In genomic region chr20:31918471-31919105, GRCh38 we compare ENCODE assay signal across 34 cellular contexts. TPM values are rescaled to one million over a fixed set of nuclear protein-coding genes. Genes with fewer than 3 reads are reported as not detected.
DNase-seq lines count a peak whose midpoint lies in the region; ATAC-seq, FAIRE-seq and TF ChIP-seq lines count a peak whose summit lies in the region.
"Had no signal": no experiment of that assay in that cellular context is flagged by ENCODE, and none has a peak within 500 bp of the region (broad histone marks: within the 10 kb centered on the region; RNA-seq: fewer than 3 reads in every experiment).

No MANE protein-coding gene starts in this region.

- peaks cover 8 to 27% (median 21%) of the 10 kb centered on the region in 10 experiments for H3K4me1 ChIP-seq in BLaER1 treated with 17β-estradiol and CSF1 and Interleukin-3, amounts not matched to agents 10 nM and 100 nM
- H3K4me1 ChIP-seq in RWPE2 (ENCODE audit: insufficient read depth, poor library complexity, severe bottlenecking) (no peaks in the 10 kb centered on the region), endothelial cell of umbilical vein (ENCODE audit: control insufficient read depth, extremely low read depth, insufficient read depth, low read length) (no peaks in the 10 kb centered on the region), neural progenitor cell (peaks cover 9% of the 10 kb centered on the region)
- H3K4me1 ChIP-seq: BE2C, gastrocnemius medialis, HAP-1, Peyer's patch, stomach, uterus had no signal

- no peaks in the 10 kb centered on the region for H3K27me3 ChIP-seq in BLaER1 treated with 17β-estradiol and CSF1 and Interleukin-3, amounts not matched to agents 10 nM and 100 nM
- no peaks in the 10 kb centered on the region for H3K27me3 ChIP-seq in RWPE2 (ENCODE audit: insufficient read depth, poor library complexity, severe bottlenecking)
- peaks cover 0 to 6% of the 10 kb centered on the region in 2 experiments for H3K27me3 ChIP-seq in endothelial cell of umbilical vein (ENCODE audit: control insufficient read depth in 2 of 2, insufficient read depth in 2 of 2, low read length in 2 of 2)
- H3K27me3 ChIP-seq in neural progenitor cell, result no peaks in the 10 kb centered on the region
- H3K27me3 ChIP-seq in MG63, result no peaks in the 10 kb centered on the region
- H3K27me3 ChIP-seq: BE2C, ovary, Peyer's patch, uterus had no signal

- no peak overlapping the region for H3K9ac ChIP-seq in BLaER1 treated with 17β-estradiol and CSF1 and Interleukin-3, amounts not matched to agents 10 nM and 100 nM
- H3K9ac ChIP-seq in endothelial cell of umbilical vein (replicated peaks; ENCODE audit: extremely low read depth, insufficient read depth, low read length) (no peak overlapping the region), neural progenitor cell (no peak overlapping the region)

- H3K27ac ChIP-seq in BLaER1 treated with 17β-estradiol and CSF1 and Interleukin-3, amounts not matched to agents 10 nM and 100 nM, result no peak overlapping the region
- no peak overlapping the region for H3K27ac ChIP-seq in RWPE2 (ENCODE audit: poor library complexity, severe bottlenecking)
- no peak overlapping the region for H3K27ac ChIP-seq in endothelial cell of umbilical vein (ENCODE audit: insufficient read depth, low read depth, low read length)
- H3K27ac ChIP-seq in neural progenitor cell, result no peak overlapping the region
- H3K27ac ChIP-seq: gastrocnemius medialis, HL-60, ovary, Peyer's patch, spleen, stomach, uterus had no signal

- H3K4me1 Mint-ChIP-seq in neural progenitor cell, result peaks cover 34% of the 10 kb centered on the region
- H3K4me1 Mint-ChIP-seq: activated CD4-positive, alpha-beta T cell treated with anti-CD3 and anti-CD28 coated beads for 36 hours; activated naive CD4-positive, alpha-beta T cell treated with anti-CD3 and anti-CD28 coated beads, Interleukin-2, amount 50 U/mL, for 24 hours; CD8-positive, alpha-beta memory T cell had no signal

- H3K36me3 Mint-ChIP-seq in neural progenitor cell, result no peaks in the 10 kb centered on the region
- H3K36me3 Mint-ChIP-seq: activated naive CD4-positive, alpha-beta T cell treated with anti-CD3 and anti-CD28 coated beads, Interleukin-2, amount 50 U/mL, for 24 hours; CD8-positive, alpha-beta memory T cell; natural killer cell treated with Interleukin-12 subunit alpha and Interleukin-12 subunit beta and Interleukin-15 and Interleukin-18, amount 100 ng/mL, for 72 hours had no signal

- POLR2A ChIA-PET in endothelial cell of umbilical vein (lab: Charles Lee), result no interaction called here

- no peak overlapping the region for H3K4me3 ChIP-seq in BLaER1 treated with 17β-estradiol and CSF1 and Interleukin-3, amounts not matched to agents 10 nM and 100 nM
- H3K4me3 ChIP-seq in RWPE2 (ENCODE audit: severe bottlenecking) (no peak overlapping the region), endothelial cell of umbilical vein (replicated peaks in 1 of 3; ENCODE audit: insufficient read depth in 1 of 3, low read depth in 1 of 3, low read length in 3 of 3) (no peak overlapping the region), neural progenitor cell (no peak overlapping the region), MG63 (no peak overlapping the region)
- H3K4me3 ChIP-seq: esophagus squamous epithelium, gastrocnemius medialis, HAP-1, lung, ovary, Peyer's patch, spleen, stomach, uterus had no signal

- H3K79me2 ChIP-seq in endothelial cell of umbilical vein (ENCODE audit: control insufficient read depth, insufficient read depth, low read length), result no peaks in the 10 kb centered on the region
- H3K79me2 ChIP-seq in neural progenitor cell (ENCODE audit: low read depth), result no peaks in the 10 kb centered on the region

- no TSS peak for BruUV-seq in endothelial cell of umbilical vein (replicated peaks; lab: Mats Ljungman, UMichigan)

- peaks cover 3% of the 10 kb centered on the region for H3F3A ChIP-seq in neural progenitor cell (ENCODE audit: low read depth)

- no peak overlapping the region for H2AFZ ChIP-seq in endothelial cell of umbilical vein (ENCODE audit: low read depth, low read length)
- no peak overlapping the region for H2AFZ ChIP-seq in neural progenitor cell (replicated peaks)

- intact Hi-C loops in endothelial cell of umbilical vein (cut with micrococcal nuclease) (no loop called here), Right ventricle myocardium superior (cut with DNase I) (no loop called here)

- peak overlapping the region; percentile 61 for H3K27ac Mint-ChIP-seq in neural progenitor cell
- H3K27ac Mint-ChIP-seq: activated CD4-positive, alpha-beta T cell treated with anti-CD3 and anti-CD28 coated beads for 36 hours; activated CD8-positive, alpha-beta T cell treated with anti-CD3 and anti-CD28 coated beads, Interleukin-2, amount 10 ng/mL, durations not matched to agents 7 days and 5 days; activated naive CD4-positive, alpha-beta T cell treated with anti-CD3 and anti-CD28 coated beads, Interleukin-2, amount 50 U/mL, for 24 hours; CD8-positive, alpha-beta memory T cell; natural killer cell treated with Interleukin-12 subunit alpha and Interleukin-12 subunit beta and Interleukin-15 and Interleukin-18, amount 100 ng/mL, for 72 hours; T-helper 2 cell treated with Interferon-gamma antibody and Interleukin-4, amounts not matched to agents 5 μg/mL and 100 μg/mL, for 36 hours had no signal

- H4K20me1 ChIP-seq in BLaER1 treated with 17β-estradiol and CSF1 and Interleukin-3, amounts not matched to agents 10 nM and 100 nM, result no peaks in the 10 kb centered on the region
- H4K20me1 ChIP-seq in endothelial cell of umbilical vein (replicated peaks; ENCODE audit: control insufficient read depth, extremely low read depth, insufficient read depth, low read length) (no peaks in the 10 kb centered on the region), neural progenitor cell (ENCODE audit: low read depth) (no peaks in the 10 kb centered on the region)

- H3K9me3 ChIP-seq in BLaER1 treated with 17β-estradiol and CSF1 and Interleukin-3, amounts not matched to agents 10 nM and 100 nM (replicated peaks in 1 of 11), result no peaks in the 10 kb centered on the region
- H3K9me3 ChIP-seq in RWPE2 (ENCODE audit: severe bottlenecking) (no peaks in the 10 kb centered on the region), endothelial cell of umbilical vein (replicated peaks; ENCODE audit: control insufficient read depth, insufficient read depth, low read length) (no peaks in the 10 kb centered on the region), neural progenitor cell (ENCODE audit: low read depth) (no peaks in the 10 kb centered on the region), MG63 (no peaks in the 10 kb centered on the region)
- H3K9me3 ChIP-seq: BE2C, esophagus squamous epithelium, gastrocnemius medialis, HAP-1, ovary, Peyer's patch, spleen, stomach, uterus had no signal

- H3K27me3 Mint-ChIP-seq in neural progenitor cell (ENCODE audit: insufficient read depth, low read depth), result peaks cover 13% of the 10 kb centered on the region

- no peaks in the 10 kb centered on the region for H3K36me3 ChIP-seq in BLaER1 treated with 17β-estradiol and CSF1 and Interleukin-3, amounts not matched to agents 10 nM and 100 nM
- H3K36me3 ChIP-seq in RWPE2 (ENCODE audit: low read depth) (no peaks in the 10 kb centered on the region), endothelial cell of umbilical vein (ENCODE audit: control insufficient read depth in 2 of 2, extremely low read depth in 1 of 2, insufficient read depth in 2 of 2, low read length in 2 of 2) (no peaks in the 10 kb centered on the region), neural progenitor cell (no peaks in the 10 kb centered on the region), MG63 (no peaks in the 10 kb centered on the region)
- H3K36me3 ChIP-seq: BE2C, esophagus squamous epithelium, gastrocnemius medialis, HAP-1, ovary, Peyer's patch, spleen, stomach, uterus had no signal

- H3K9me3 Mint-ChIP-seq in neural progenitor cell, result peaks cover 2% of the 10 kb centered on the region
- H3K9me3 Mint-ChIP-seq: activated naive CD4-positive, alpha-beta T cell treated with anti-CD3 and anti-CD28 coated beads, Interleukin-2, amount 50 U/mL, for 24 hours; natural killer cell treated with Interleukin-12 subunit alpha and Interleukin-12 subunit beta and Interleukin-15 and Interleukin-18, amount 100 ng/mL, for 72 hours; T-helper 2 cell treated with Interferon-gamma antibody and Interleukin-4, amounts not matched to agents 5 μg/mL and 100 μg/mL, for 36 hours had no signal

- DNase-seq in RWPE2 (ENCODE audit: low spot score), result peak; percentile 69
- DNase-seq in endothelial cell of umbilical vein (ENCODE audit: low read depth, low spot score), result no peak
- no peak for DNase-seq in neural progenitor cell (ENCODE audit: low spot score)
- DNase-seq in MG63, result no peak
- DNase-seq in Right ventricle myocardium superior, result no peak
- DNase-seq: activated CD4-positive, alpha-beta T cell treated with anti-CD3 and anti-CD28 coated beads for 36 hours; activated CD8-positive, alpha-beta T cell treated with anti-CD3 and anti-CD28 coated beads, Interleukin-2, amount 10 ng/mL, durations not matched to agents 7 days and 5 days; BE2C; caudate nucleus; CD8-positive, alpha-beta memory T cell; cortex of kidney; EL; esophagus squamous epithelium; gastrocnemius medialis; NCI-H1436 treated with DMSO at 0.1 percent for 48 hours; NCI-H345; ovary; Peyer's patch; spleen; stimulated activated CD8-positive, alpha-beta memory T cell treated with anti-CD3 and anti-CD28 coated beads, Interleukin-4, amount 100 ng/mL, for 48 hours; stomach; uterus had no signal

- H3K4me3 Mint-ChIP-seq in neural progenitor cell, result no peak overlapping the region
- H3K4me3 Mint-ChIP-seq: activated CD4-positive, alpha-beta T cell treated with anti-CD3 and anti-CD28 coated beads for 36 hours; activated CD8-positive, alpha-beta T cell treated with anti-CD3 and anti-CD28 coated beads, Interleukin-2, amount 10 ng/mL, durations not matched to agents 7 days and 5 days; activated naive CD4-positive, alpha-beta T cell treated with anti-CD3 and anti-CD28 coated beads, Interleukin-2, amount 50 U/mL, for 24 hours; CD8-positive, alpha-beta memory T cell; natural killer cell treated with Interleukin-12 subunit alpha and Interleukin-12 subunit beta and Interleukin-15 and Interleukin-18, amount 100 ng/mL, for 72 hours; T-helper 2 cell treated with Interferon-gamma antibody and Interleukin-4, amounts not matched to agents 5 μg/mL and 100 μg/mL, for 36 hours had no signal

- peak; percentile 26 for FAIRE-seq in endothelial cell of umbilical vein (lab: Jason Lieb, UNC)
- FAIRE-seq: GM12891 had no signal

- H3K9me1 ChIP-seq in endothelial cell of umbilical vein (replicated peaks; ENCODE audit: control insufficient read depth, extremely low read depth, insufficient read depth, low read length), result no peaks in the 10 kb centered on the region

- TF ChIP-seq POLR2A in endothelial cell of umbilical vein (IDR thresholded peaks at IDR 0.05; ENCODE audit: low read depth, low read length), result no peak

- TF ChIP-seq CTCF in RWPE2 (IDR thresholded peaks at IDR 0.05; ENCODE audit: poor library complexity, severe bottlenecking), result no peak
- TF ChIP-seq CTCF in endothelial cell of umbilical vein (IDR thresholded peaks at IDR 0.05; ENCODE audit: extremely low read depth in 1 of 2, insufficient read depth in 1 of 2, low read depth in 1 of 2, low read length in 2 of 2), result no peak
- TF ChIP-seq CTCF in neural progenitor cell (IDR thresholded peaks at IDR 0.05), result no peak

- ATAC-seq in RWPE2 (ENCODE audit: low read depth) (peak; percentile 60), GM21529 (IDR thresholded peaks at IDR 0.05; ENCODE audit: unreplicated experiment) (no peak), GM18873 (IDR thresholded peaks at IDR 0.05; ENCODE audit: low FRiP score, unreplicated experiment) (no peak), Right ventricle myocardium superior (ENCODE audit: poor library complexity) (no peak)
- ATAC-seq: activated CD4-positive, alpha-beta T cell treated with anti-CD3 and anti-CD28 coated beads for 36 hours; activated CD8-positive, alpha-beta T cell treated with anti-CD3 and anti-CD28 coated beads, Interleukin-2, amount 10 ng/mL, durations not matched to agents 7 days and 5 days; gastrocnemius medialis; natural killer cell treated with Interleukin-12 subunit alpha and Interleukin-12 subunit beta and Interleukin-15 and Interleukin-18, amount 100 ng/mL, for 72 hours had no signal

- dilution Hi-C loops in endothelial cell of umbilical vein (cut with MboI; ENCODE audit: extremely low pct_ligation_motif_present, low sequenced_read_pairs), result no loop called here

- H3K4me2 ChIP-seq in BLaER1 treated with 17β-estradiol and CSF1 and Interleukin-3, amounts not matched to agents 10 nM and 100 nM, result peak overlapping the region in 10 of 11 experiments; percentile 7 to 82 (median 40); a peak in 14 of 22 replicates
- H3K4me2 ChIP-seq in endothelial cell of umbilical vein (ENCODE audit: insufficient read depth, low read length) (no peak overlapping the region), neural progenitor cell (no peak overlapping the region)

- CTCF ChIA-PET in endothelial cell of umbilical vein (lab: Charles Lee), result no interaction called here

RNA-seq across cellular contexts. Expression of gene PDRG1, which starts 33.3 kb away (rescaled TPM):
- total RNA-seq in endothelial cell of umbilical vein (12.6 and 14.6 TPM in 2 replicates), neural progenitor cell (ENCODE audit: low replicate concordance) (11.1 and 15.3 TPM in 2 replicates), Right ventricle myocardium superior (11.1 TPM)
- polyA plus RNA-seq in endothelial cell of umbilical vein, result 13.1 and 17.0 TPM in 2 replicates
- polyA plus RNA-seq in endothelial cell of umbilical vein (2011; cell fraction: cytosol; rRNA removed), result 19.2 and 19.9 TPM in 2 replicates
- polyA plus RNA-seq in endothelial cell of umbilical vein (2011; cell fraction: nucleus; rRNA removed), result 10.2 and 11.5 TPM in 2 replicates
- polyA plus RNA-seq in endothelial cell of umbilical vein (2012), result 14.1 and 16.3 TPM in 2 replicates
- polyA minus RNA-seq in endothelial cell of umbilical vein, result 2.4 and 4.5 TPM in 2 replicates
- 6.5 TPM for polyA minus RNA-seq in endothelial cell of umbilical vein (2011; cell fraction: cytosol; rRNA and poly(A)+ RNA removed)
- polyA minus RNA-seq in endothelial cell of umbilical vein (2011; cell fraction: nucleus; rRNA and poly(A)+ RNA removed), result 3.0 and 3.4 TPM in 2 replicates
- total RNA-seq in MG63 (2014; rRNA removed; shearing (Covaris generic); ENCODE audit: low replicate concordance), result 31.4 and 31.5 TPM in 2 replicates

RNA-seq across cellular contexts. Expression of gene TTLL9, which starts 48.2 kb away (rescaled TPM):
- total RNA-seq in endothelial cell of umbilical vein, result not detected in 2 replicates
- polyA plus RNA-seq in endothelial cell of umbilical vein, result 0.03 TPM in 1 of 2 replicates, not detected in the other
- polyA plus RNA-seq in endothelial cell of umbilical vein (2011; cell fraction: cytosol; rRNA removed), result 0.04 and 0.10 TPM in 2 replicates
- polyA plus RNA-seq in endothelial cell of umbilical vein (2011; cell fraction: nucleus; rRNA removed), result 0.37 and 0.53 TPM in 2 replicates
- 0.08 TPM in 1 of 2 replicates, not detected in the other for polyA plus RNA-seq in endothelial cell of umbilical vein (2012)
- 0.55 TPM in 1 of 2 replicates, not detected in the other for polyA minus RNA-seq in endothelial cell of umbilical vein
- polyA minus RNA-seq in endothelial cell of umbilical vein (2011; cell fraction: cytosol; rRNA and poly(A)+ RNA removed), result not detected
- polyA minus RNA-seq in endothelial cell of umbilical vein (2011; cell fraction: nucleus; rRNA and poly(A)+ RNA removed), result not detected in 2 replicates
- total RNA-seq in neural progenitor cell (ENCODE audit: low replicate concordance), result 0.34 TPM in 1 of 2 replicates, not detected in the other
- total RNA-seq in MG63 (2014; rRNA removed; shearing (Covaris generic); ENCODE audit: low replicate concordance), result not detected in 2 replicates
- total RNA-seq in Right ventricle myocardium superior, result not detected
- total RNA-seq: A673; activated CD4-positive, alpha-beta T cell treated with anti-CD3 and anti-CD28 coated beads for 36 hours; activated CD8-positive, alpha-beta T cell treated with anti-CD3 and anti-CD28 coated beads, Interleukin-2, amount 10 ng/mL, durations not matched to agents 7 days and 5 days; CD8-positive, alpha-beta memory T cell; gastrocnemius medialis; natural killer cell treated with Interleukin-12 subunit alpha and Interleukin-12 subunit beta and Interleukin-15 and Interleukin-18, amount 100 ng/mL, for 72 hours had no signal
- polyA plus RNA-seq: CD8-positive, alpha-beta memory T cell had no signal

RNA-seq across cellular contexts. Expression of gene DUSP15, which starts 48.3 kb away (rescaled TPM):
- total RNA-seq in endothelial cell of umbilical vein (0.62 TPM in 1 of 2 replicates, not detected in the other), neural progenitor cell (ENCODE audit: low replicate concordance) (0.45 and 1.1 TPM in 2 replicates), Right ventricle myocardium superior (2.5 TPM)
- polyA plus RNA-seq in endothelial cell of umbilical vein, result 0.33 and 0.75 TPM in 2 replicates
- polyA plus RNA-seq in endothelial cell of umbilical vein (2011; cell fraction: cytosol; rRNA removed), result 0.12 and 0.27 TPM in 2 replicates
- 0.16 and 0.35 TPM in 2 replicates for polyA plus RNA-seq in endothelial cell of umbilical vein (2011; cell fraction: nucleus; rRNA removed)
- 0.16 and 0.19 TPM in 2 replicates for polyA plus RNA-seq in endothelial cell of umbilical vein (2012)
- polyA minus RNA-seq in endothelial cell of umbilical vein, result not detected in 2 replicates
- polyA minus RNA-seq in endothelial cell of umbilical vein (2011; cell fraction: cytosol; rRNA and poly(A)+ RNA removed), result not detected
- polyA minus RNA-seq in endothelial cell of umbilical vein (2011; cell fraction: nucleus; rRNA and poly(A)+ RNA removed), result not detected in 2 replicates
- total RNA-seq in MG63 (2014; rRNA removed; shearing (Covaris generic); ENCODE audit: low replicate concordance), result 1.3 and 1.9 TPM in 2 replicates
- total RNA-seq: A673; activated CD4-positive, alpha-beta T cell treated with anti-CD3 and anti-CD28 coated beads for 36 hours; activated CD8-positive, alpha-beta T cell treated with anti-CD3 and anti-CD28 coated beads, Interleukin-2, amount 10 ng/mL, durations not matched to agents 7 days and 5 days; CD8-positive, alpha-beta memory T cell; natural killer cell treated with Interleukin-12 subunit alpha and Interleukin-12 subunit beta and Interleukin-15 and Interleukin-18, amount 100 ng/mL, for 72 hours had no signal
- polyA plus RNA-seq: CD8-positive, alpha-beta memory T cell had no signal

RNA-seq across cellular contexts. Expression of gene XKR7, which starts 49.4 kb away (rescaled TPM):
- total RNA-seq in endothelial cell of umbilical vein (0.04 TPM in 1 of 2 replicates, not detected in the other), neural progenitor cell (ENCODE audit: low replicate concordance) (0.07 and 0.19 TPM in 2 replicates), Right ventricle myocardium superior (not detected)
- not detected in 2 replicates for polyA plus RNA-seq in endothelial cell of umbilical vein
- not detected in 2 replicates for polyA plus RNA-seq in endothelial cell of umbilical vein (2011; cell fraction: cytosol; rRNA removed)
- polyA plus RNA-seq in endothelial cell of umbilical vein (2011; cell fraction: nucleus; rRNA removed), result not detected in 2 replicates
- polyA plus RNA-seq in endothelial cell of umbilical vein (2012), result not detected in 2 replicates
- polyA minus RNA-seq in endothelial cell of umbilical vein, result not detected in 2 replicates
- polyA minus RNA-seq in endothelial cell of umbilical vein (2011; cell fraction: cytosol; rRNA and poly(A)+ RNA removed), result not detected
- not detected in 2 replicates for polyA minus RNA-seq in endothelial cell of umbilical vein (2011; cell fraction: nucleus; rRNA and poly(A)+ RNA removed)
- total RNA-seq in MG63 (2014; rRNA removed; shearing (Covaris generic); ENCODE audit: low replicate concordance), result not detected in 2 replicates
- total RNA-seq: A673; CD8-positive, alpha-beta memory T cell; esophagus squamous epithelium; gastrocnemius medialis; mucosa of gallbladder; ovary had no signal
- polyA plus RNA-seq: ovary had no signal

Comparison
In these comparisons a context has a peak if more than half of its experiments do, and no peak if none do; other contexts are left out.
1. H3K4me2 ChIP-seq: peak in BLaER1 treated with 17β-estradiol and CSF1 and Interleukin-3, amounts not matched to agents 10 nM and 100 nM (10 of 11); none in endothelial cell of umbilical vein (single experiment) and neural progenitor cell (single experiment).